In the genomic region with DNA sequence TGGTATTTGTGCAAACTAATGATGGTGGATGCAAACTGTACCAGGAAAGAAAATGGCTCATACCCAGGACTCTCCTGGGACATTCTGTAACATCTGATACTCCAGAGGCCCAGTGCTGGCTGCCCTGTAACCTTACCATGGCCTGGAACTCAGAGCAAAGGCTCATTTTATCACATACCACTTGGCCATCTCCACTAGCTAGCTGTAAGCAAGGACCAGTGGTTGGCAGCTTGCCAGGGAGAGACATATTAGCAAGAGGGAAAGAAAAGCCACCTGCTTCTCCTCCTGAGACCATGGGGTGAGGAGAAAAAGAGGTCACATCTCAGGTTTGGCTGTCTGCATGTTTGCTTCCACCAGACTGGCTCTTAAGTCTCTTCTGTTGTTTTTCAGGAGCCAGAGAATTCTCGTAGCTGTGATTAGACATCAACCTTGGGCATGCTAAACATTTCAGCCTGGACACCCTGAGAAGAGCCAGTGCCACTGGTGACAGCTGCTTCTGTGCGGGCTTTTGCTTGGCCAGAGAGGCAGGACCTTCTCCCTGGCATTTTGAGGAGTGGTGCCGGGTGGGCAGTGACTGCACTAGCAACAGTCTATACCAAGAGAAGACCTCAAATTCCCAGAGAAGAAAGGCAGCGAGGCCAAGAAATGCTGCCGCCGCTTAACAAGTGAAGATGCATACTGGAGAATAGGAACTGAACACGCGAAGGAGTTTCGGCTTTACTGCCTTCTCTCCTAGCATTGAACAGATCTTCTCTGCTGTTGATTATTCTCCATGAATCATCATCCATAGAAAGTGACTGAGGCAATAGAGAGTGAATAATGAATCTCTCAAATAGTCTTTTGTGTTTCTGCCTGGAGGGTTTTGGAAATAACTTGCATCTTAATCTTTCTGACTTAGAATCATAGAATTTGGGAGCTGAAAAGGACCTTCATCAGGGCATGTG, we compare ENCODE assay signal across 14 cellular contexts. TPM values are rescaled to one million over a fixed set of nuclear protein-coding genes. Genes with fewer than 3 reads are reported as not detected.
DNase-seq lines count a peak whose midpoint lies in the region; ATAC-seq lines count a peak whose summit lies in the region.
"Had no signal": no experiment of that assay in that cellular context is flagged by ENCODE, and none has a peak within 500 bp of the region (broad histone marks: within the 10 kb centered on the region; RNA-seq: fewer than 3 reads in every experiment).

No MANE protein-coding gene starts in this region.

- H4K8ac ChIP-seq in mesenchymal stem cell (ENCODE audit: low read length), result no peak overlapping the region

- H3K9ac ChIP-seq in GM23248, result no peak overlapping the region
- peak overlapping the region; percentile 7 for H3K9ac ChIP-seq in mesenchymal stem cell (ENCODE audit: low read length)
- H3K9ac ChIP-seq: BLaER1, SK-N-SH had no signal

- no peaks in the 10 kb centered on the region for H3K9me2 ChIP-seq in GM23248 (ENCODE audit: insufficient read depth)
- H3K9me2 ChIP-seq: SK-N-SH had no signal

- H2AK5ac ChIP-seq in mesenchymal stem cell (ENCODE audit: low read length, severe bottlenecking), result no peak overlapping the region

- no peak overlapping the region for H3K14ac ChIP-seq in mesenchymal stem cell (ENCODE audit: low read length in 2 of 2)

- peaks cover 27% of the 10 kb centered on the region for H3K4me1 ChIP-seq in GM23248 (ENCODE audit: insufficient read depth)
- H3K4me1 ChIP-seq in mesenchymal stem cell (ENCODE audit: control insufficient read depth, insufficient read depth, low read depth, low read length), result peaks cover 12% of the 10 kb centered on the region
- H3K4me1 ChIP-seq: upper lobe of right lung had no signal

- peaks cover 7% of the 10 kb centered on the region for H3K4me1 Mint-ChIP-seq in activated CD8-positive, alpha-beta memory T cell treated with anti-CD3 and anti-CD28 coated beads, Interleukin-2, amount 10 ng/mL, durations not matched to agents 7 days and 5 days

- no peaks in the 10 kb centered on the region for H3K9me3 ChIP-seq in GM23248 (ENCODE audit: low read depth)
- no peaks in the 10 kb centered on the region for H3K9me3 ChIP-seq in mesenchymal stem cell (ENCODE audit: control insufficient read depth, low read length)
- H3K9me3 ChIP-seq: BLaER1, SK-N-SH, upper lobe of right lung had no signal

- no peak overlapping the region for H3K23ac ChIP-seq in mesenchymal stem cell (ENCODE audit: low read length in 2 of 2)

- H2BK12ac ChIP-seq in mesenchymal stem cell (ENCODE audit: low read length in 2 of 2), result no peak overlapping the region

- DNase-seq in COLO829 (ENCODE audit: low spot score) (peak; percentile 22), GM23248 (peak; percentile 64), mesenchymal stem cell (no peak), SIG-M5 treated with dmso at 0.1 percent for 504 hours (lab: John Stamatoyannopoulos, UW; ENCODE audit: unreplicated experiment) (no peak)
- DNase-seq in activated CD8-positive, alpha-beta memory T cell treated with anti-CD3 and anti-CD28 coated beads, Interleukin-2, amount 10 ng/mL, durations not matched to agents 7 days and 5 days, result peak; percentile 27
- DNase-seq: activated naive CD4-positive, alpha-beta T cell treated with anti-CD3 and anti-CD28 coated beads for 36 hours; kidney glomerular epithelial cell; SK-N-SH; stimulated activated CD4-positive, alpha-beta T cell treated with anti-CD3 and anti-CD28 coated beads, Interleukin-4, amount 100 ng/mL, for 1 hour; upper lobe of right lung had no signal

- no peaks in the 10 kb centered on the region for H3K9me3 Mint-ChIP-seq in activated CD8-positive, alpha-beta memory T cell treated with anti-CD3 and anti-CD28 coated beads, Interleukin-2, amount 10 ng/mL, durations not matched to agents 7 days and 5 days (ENCODE audit: low read depth)
- H3K9me3 Mint-ChIP-seq: activated naive CD4-positive, alpha-beta T cell treated with anti-CD3 and anti-CD28 coated beads for 36 hours had no signal

- WGBS in GM23248 (ENCODE audit: low coverage in 1 of 2, low lambda C conversion rate in 2 of 2, missing lambda C conversion rate in 2 of 2), 2 experiments, result 85 to 90% methylated on average over 9 of the region's 9 CpGs
- 96% methylated on average over 9 of the region's 9 CpGs for WGBS in mesenchymal stem cell

- H3K27me3 ChIP-seq in GM23248 (replicated peaks; ENCODE audit: insufficient read depth) (no peaks in the 10 kb centered on the region), mesenchymal stem cell (ENCODE audit: control insufficient read depth in 1 of 2, insufficient read depth in 1 of 2, low read length in 2 of 2) (no peaks in the 10 kb centered on the region)
- H3K27me3 ChIP-seq: upper lobe of right lung had no signal

- H3K79me2 ChIP-seq in GM23248 (ENCODE audit: insufficient read depth), result no peaks in the 10 kb centered on the region

- no peak overlapping the region for H3K18ac ChIP-seq in mesenchymal stem cell (ENCODE audit: low read depth in 1 of 2, low read length in 2 of 2)

- H3K36me3 Mint-ChIP-seq in activated CD8-positive, alpha-beta memory T cell treated with anti-CD3 and anti-CD28 coated beads, Interleukin-2, amount 10 ng/mL, durations not matched to agents 7 days and 5 days, result no peaks in the 10 kb centered on the region

- no peak overlapping the region for H4K91ac ChIP-seq in mesenchymal stem cell (ENCODE audit: low read length)

- no peak overlapping the region for H2BK120ac ChIP-seq in mesenchymal stem cell (ENCODE audit: low read depth, low read length)

- in situ Hi-C loops in GM23248 (cut with MboI), result no loop called here

- H3K4me3 Mint-ChIP-seq in activated CD8-positive, alpha-beta memory T cell treated with anti-CD3 and anti-CD28 coated beads, Interleukin-2, amount 10 ng/mL, durations not matched to agents 7 days and 5 days, result no peak overlapping the region
- H3K4me3 Mint-ChIP-seq: activated naive CD4-positive, alpha-beta T cell treated with anti-CD3 and anti-CD28 coated beads for 36 hours had no signal

- no peak overlapping the region for H3K4me2 ChIP-seq in GM23248 (ENCODE audit: unreplicated experiment)
- no peak overlapping the region for H3K4me2 ChIP-seq in mesenchymal stem cell (ENCODE audit: low read length, poor library complexity, severe bottlenecking)
- H3K4me2 ChIP-seq: BLaER1, SK-N-SH had no signal

- no peaks in the 10 kb centered on the region for H3K79me1 ChIP-seq in mesenchymal stem cell (replicated peaks; ENCODE audit: low read length, poor library complexity, severe bottlenecking)

- no peak overlapping the region for H2BK15ac ChIP-seq in mesenchymal stem cell (ENCODE audit: low read depth, poor library complexity, severe bottlenecking)

- no peaks in the 10 kb centered on the region for H4K20me1 ChIP-seq in GM23248 (ENCODE audit: insufficient read depth)
- H4K20me1 ChIP-seq: BLaER1 had no signal

- ATAC-seq in activated CD8-positive, alpha-beta memory T cell treated with anti-CD3 and anti-CD28 coated beads, Interleukin-2, amount 10 ng/mL, durations not matched to agents 7 days and 5 days, result no peak
- ATAC-seq in GM19397 (IDR thresholded peaks at IDR 0.05; ENCODE audit: unreplicated experiment) (no peak), GM18870 (IDR thresholded peaks at IDR 0.05; ENCODE audit: unreplicated experiment) (no peak)
- ATAC-seq: upper lobe of right lung had no signal

- H3K4ac ChIP-seq in mesenchymal stem cell (ENCODE audit: low read depth in 1 of 2, low read length in 2 of 2), result no peak overlapping the region

- H2AFZ ChIP-seq in GM23248 (no peak overlapping the region), mesenchymal stem cell (ENCODE audit: low read depth, low read length) (no peak overlapping the region)

- H3K36me3 ChIP-seq in GM23248 (ENCODE audit: low read depth), result no peaks in the 10 kb centered on the region
- no peaks in the 10 kb centered on the region for H3K36me3 ChIP-seq in mesenchymal stem cell (ENCODE audit: control insufficient read depth in 1 of 2, insufficient read depth in 2 of 2, low read depth in 1 of 2, low read length in 2 of 2)
- H3K36me3 ChIP-seq: BLaER1, upper lobe of right lung had no signal

- no peak overlapping the region for H3K27ac Mint-ChIP-seq in activated CD8-positive, alpha-beta memory T cell treated with anti-CD3 and anti-CD28 coated beads, Interleukin-2, amount 10 ng/mL, durations not matched to agents 7 days and 5 days
- H3K27ac Mint-ChIP-seq: activated naive CD4-positive, alpha-beta T cell treated with anti-CD3 and anti-CD28 coated beads for 36 hours had no signal

- CTCF ChIA-PET in activated CD8-positive, alpha-beta memory T cell treated with anti-CD3 and anti-CD28 coated beads, Interleukin-2, amount 10 ng/mL, durations not matched to agents 7 days and 5 days (lab: Charles Lee), result interaction anchor here (1.3 to 5.8 kb wide), 6 partner anchors 8 to 264 kb away, joined by 3 to 49 read pairs (median 17); a partner anchor contains a TSS

- H3F3A ChIP-seq in GM23248 (ENCODE audit: insufficient read depth), result peaks cover 22% of the 10 kb centered on the region

- H3K4me3 ChIP-seq in GM23248 (no peak overlapping the region), mesenchymal stem cell (ENCODE audit: insufficient read depth in 1 of 2, low read depth in 1 of 2, low read length in 2 of 2) (no peak overlapping the region)
- H3K4me3 ChIP-seq: BLaER1, upper lobe of right lung had no signal

- no peak overlapping the region for H2BK5ac ChIP-seq in mesenchymal stem cell (ENCODE audit: low read depth, low read length, poor library complexity, severe bottlenecking)

- H3K27ac ChIP-seq in GM23248, result peak overlapping the region; percentile 37; the same call in 1 of the 2 replicates
- H3K27ac ChIP-seq in mesenchymal stem cell (ENCODE audit: low read length, poor library complexity, severe bottlenecking), result no peak overlapping the region
- H3K27ac ChIP-seq: BLaER1, upper lobe of right lung, VCaP had no signal

- peaks cover 21% of the 10 kb centered on the region for H3K27me3 Mint-ChIP-seq in activated CD8-positive, alpha-beta memory T cell treated with anti-CD3 and anti-CD28 coated beads, Interleukin-2, amount 10 ng/mL, durations not matched to agents 7 days and 5 days

RNA-seq across cellular contexts. Expression of a gene that starts 6.7 kb away (rescaled TPM):
- total RNA-seq in GM23248 (2014; rRNA removed; shearing (Covaris generic)), result 0.63 and 1.3 TPM in 2 replicates
- 1.2 and 1.3 TPM in 2 replicates for polyA plus RNA-seq in GM23248 (2016; fragmentation: Nextera tagmentation; extraction: Ambion mirVana)
- 1 to 10 TPM; 1.7 to 1.9 TPM for total RNA-seq in activated CD8-positive, alpha-beta memory T cell treated with anti-CD3 and anti-CD28 coated beads, Interleukin-2, amount 10 ng/mL, durations not matched to agents 7 days and 5 days
- 4.3 TPM for polyA plus RNA-seq in mesenchymal stem cell (2013, experiment 1 of 2)
- 3.7 TPM for polyA plus RNA-seq in mesenchymal stem cell (2013, experiment 2 of 2)

RNA-seq across cellular contexts. Expression of a gene that starts 9.8 kb away (rescaled TPM):
- 20.1 and 24.2 TPM in 2 replicates for total RNA-seq in GM23248 (2014; rRNA removed; shearing (Covaris generic))
- polyA plus RNA-seq in GM23248 (2016; fragmentation: Nextera tagmentation; extraction: Ambion mirVana), result 9.4 and 11.5 TPM in 2 replicates
- 10 to 100 TPM; 14.1 to 17.9 TPM for total RNA-seq in activated CD8-positive, alpha-beta memory T cell treated with anti-CD3 and anti-CD28 coated beads, Interleukin-2, amount 10 ng/mL, durations not matched to agents 7 days and 5 days
- polyA plus RNA-seq in mesenchymal stem cell (2013, experiment 1 of 2), result 8.2 TPM
- 9.0 TPM for polyA plus RNA-seq in mesenchymal stem cell (2013, experiment 2 of 2)

Comparison
In these comparisons a context has a peak if more than half of its experiments do, and no peak if none do; other contexts are left out.
1. DNase-seq: peak in COLO829 (single experiment), GM23248 (single experiment) and activated CD8-positive, alpha-beta memory T cell treated with anti-CD3 and anti-CD28 coated beads, Interleukin-2, amount 10 ng/mL, durations not matched to agents 7 days and 5 days (single experiment); none in mesenchymal stem cell (single experiment) and SIG-M5 treated with dmso at 0.1 percent for 504 hours (single experiment).